ENCODE assay signal across 1 cellular context in the genomic region with DNA sequence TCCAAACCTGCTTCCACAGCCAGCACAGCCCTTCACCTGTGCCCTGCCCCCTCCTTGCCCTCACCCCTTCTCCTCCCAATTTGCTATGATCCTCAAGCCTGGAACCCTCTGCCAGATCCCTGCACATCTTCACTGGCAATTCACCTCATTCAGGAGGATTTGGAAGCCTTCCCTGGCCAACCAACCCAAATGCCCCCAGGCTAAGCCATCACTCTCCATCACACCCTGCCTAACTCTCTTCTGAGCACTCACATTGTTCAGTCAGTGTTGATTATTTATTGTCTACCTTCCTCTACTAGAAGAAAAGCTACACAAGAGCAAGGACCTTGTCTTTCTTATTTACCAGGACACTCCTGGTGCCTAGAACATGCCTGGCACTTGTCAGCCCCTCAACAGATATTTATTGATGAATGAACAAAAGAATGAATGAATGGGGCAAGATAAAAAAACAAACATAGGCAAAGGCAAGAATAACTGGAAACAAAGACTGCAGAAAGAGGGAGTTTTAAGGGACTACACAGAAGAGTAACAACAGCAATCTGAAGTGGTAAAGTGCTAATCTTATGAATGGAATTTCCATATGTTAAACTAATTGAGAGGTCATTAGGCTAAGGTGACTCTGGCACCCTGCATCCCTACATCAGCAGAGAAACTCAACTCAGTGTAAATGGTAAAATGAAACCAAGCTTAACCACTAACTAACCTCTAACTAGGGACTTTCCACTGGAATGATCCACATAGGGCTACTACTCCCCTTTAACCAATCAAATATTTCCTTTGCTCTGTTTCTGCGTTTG.
A peak's percentile ranks its signal among the peaks of the same experiment; 100 is the strongest.
TF ChIP-seq lines count a peak whose summit lies in the region.

No MANE protein-coding gene starts in this region.

TF ChIP-seq in GM12878, 131 proteins besides CTCF, POLR2A, EP300 and RAD21 (continued from another document and continues in another):
- TF ChIP-seq TBL1XR1 (IDR thresholded peaks at IDR 0.05; ENCODE audit: low read depth, low read length) = no peak
- no peak for TF ChIP-seq NFXL1 (IDR thresholded peaks at IDR 0.05; ENCODE audit: borderline replicate concordance)
- no peak for TF ChIP-seq LARP7 (IDR thresholded peaks at IDR 0.05)
- no peak for TF ChIP-seq FOXM1 (IDR thresholded peaks at IDR 0.05; ENCODE audit: low read depth, low read length)
- TF ChIP-seq, protein P1, sequence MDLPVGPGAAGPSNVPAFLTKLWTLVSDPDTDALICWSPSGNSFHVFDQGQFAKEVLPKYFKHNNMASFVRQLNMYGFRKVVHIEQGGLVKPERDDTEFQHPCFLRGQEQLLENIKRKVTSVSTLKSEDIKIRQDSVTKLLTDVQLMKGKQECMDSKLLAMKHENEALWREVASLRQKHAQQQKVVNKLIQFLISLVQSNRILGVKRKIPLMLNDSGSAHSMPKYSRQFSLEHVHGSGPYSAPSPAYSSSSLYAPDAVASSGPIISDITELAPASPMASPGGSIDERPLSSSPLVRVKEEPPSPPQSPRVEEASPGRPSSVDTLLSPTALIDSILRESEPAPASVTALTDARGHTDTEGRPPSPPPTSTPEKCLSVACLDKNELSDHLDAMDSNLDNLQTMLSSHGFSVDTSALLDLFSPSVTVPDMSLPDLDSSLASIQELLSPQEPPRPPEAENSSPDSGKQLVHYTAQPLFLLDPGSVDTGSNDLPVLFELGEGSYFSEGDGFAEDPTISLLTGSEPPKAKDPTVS (IDR thresholded peaks at IDR 0.05; ENCODE audit: low read depth, low read length) = no peak
- no peak for TF ChIP-seq KDM1A (IDR thresholded peaks at IDR 0.05; ENCODE audit: borderline replicate concordance)
- no peak for TF ChIP-seq SMAD5 (IDR thresholded peaks at IDR 0.05; ENCODE audit: low read depth)
- TF ChIP-seq RFX5 (IDR thresholded peaks at IDR 0.05; ENCODE audit: low read depth, low read length) = no peak
- no peak for TF ChIP-seq SMARCA5 (IDR thresholded peaks at IDR 0.05)
- TF ChIP-seq EZH2 (IDR thresholded peaks at IDR 0.05; ENCODE audit: borderline replicate concordance, control insufficient read depth, low read depth, low read length) = no peak
- peak; percentile 58; the same call in 1 of the 2 replicates for TF ChIP-seq ATF7 (IDR thresholded peaks at IDR 0.05; ENCODE audit: low read depth)
- TF ChIP-seq FOS (IDR thresholded peaks at IDR 0.05; ENCODE audit: borderline replicate concordance, extremely low read depth, insufficient read length) = no peak
- no peak for TF ChIP-seq HCFC1 (IDR thresholded peaks at IDR 0.05; ENCODE audit: low read length)
- peak; percentile 98 for TF ChIP-seq MTA2 (IDR thresholded peaks at IDR 0.05; ENCODE audit: low read depth)
- no peak for TF ChIP-seq RAD51 (IDR thresholded peaks at IDR 0.05)
- no peak for TF ChIP-seq JUND (IDR thresholded peaks at IDR 0.05; ENCODE audit: low read depth, low read length)
- peak; percentile 7; the same call in 1 of the 3 replicates for TF ChIP-seq POU2F2 (IDR thresholded peaks at IDR 0.05; ENCODE audit: borderline replicate concordance, low read depth, low read length)
- TF ChIP-seq, protein P2, sequence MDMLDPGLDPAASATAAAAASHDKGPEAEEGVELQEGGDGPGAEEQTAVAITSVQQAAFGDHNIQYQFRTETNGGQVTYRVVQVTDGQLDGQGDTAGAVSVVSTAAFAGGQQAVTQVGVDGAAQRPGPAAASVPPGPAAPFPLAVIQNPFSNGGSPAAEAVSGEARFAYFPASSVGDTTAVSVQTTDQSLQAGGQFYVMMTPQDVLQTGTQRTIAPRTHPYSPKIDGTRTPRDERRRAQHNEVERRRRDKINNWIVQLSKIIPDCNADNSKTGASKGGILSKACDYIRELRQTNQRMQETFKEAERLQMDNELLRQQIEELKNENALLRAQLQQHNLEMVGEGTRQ (IDR thresholded peaks at IDR 0.05; ENCODE audit: borderline replicate concordance, low read depth, low read length) = no peak
- TF ChIP-seq STAT3 (IDR thresholded peaks at IDR 0.05; ENCODE audit: low read depth, low read length) = peak; percentile 72; the same call in 1 of the 2 replicates
- TF ChIP-seq, protein P3, sequence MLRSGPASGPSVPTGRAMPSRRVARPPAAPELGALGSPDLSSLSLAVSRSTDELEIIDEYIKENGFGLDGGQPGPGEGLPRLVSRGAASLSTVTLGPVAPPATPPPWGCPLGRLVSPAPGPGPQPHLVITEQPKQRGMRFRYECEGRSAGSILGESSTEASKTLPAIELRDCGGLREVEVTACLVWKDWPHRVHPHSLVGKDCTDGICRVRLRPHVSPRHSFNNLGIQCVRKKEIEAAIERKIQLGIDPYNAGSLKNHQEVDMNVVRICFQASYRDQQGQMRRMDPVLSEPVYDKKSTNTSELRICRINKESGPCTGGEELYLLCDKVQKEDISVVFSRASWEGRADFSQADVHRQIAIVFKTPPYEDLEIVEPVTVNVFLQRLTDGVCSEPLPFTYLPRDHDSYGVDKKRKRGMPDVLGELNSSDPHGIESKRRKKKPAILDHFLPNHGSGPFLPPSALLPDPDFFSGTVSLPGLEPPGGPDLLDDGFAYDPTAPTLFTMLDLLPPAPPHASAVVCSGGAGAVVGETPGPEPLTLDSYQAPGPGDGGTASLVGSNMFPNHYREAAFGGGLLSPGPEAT (IDR thresholded peaks at IDR 0.05; ENCODE audit: low read depth) = peak; percentile 95
- TF ChIP-seq RUNX3 (IDR thresholded peaks at IDR 0.05; ENCODE audit: low read length) = peak; percentile 69
- TF ChIP-seq FOXK2 (IDR thresholded peaks at IDR 0.05) = no peak
- TF ChIP-seq, protein P4, sequence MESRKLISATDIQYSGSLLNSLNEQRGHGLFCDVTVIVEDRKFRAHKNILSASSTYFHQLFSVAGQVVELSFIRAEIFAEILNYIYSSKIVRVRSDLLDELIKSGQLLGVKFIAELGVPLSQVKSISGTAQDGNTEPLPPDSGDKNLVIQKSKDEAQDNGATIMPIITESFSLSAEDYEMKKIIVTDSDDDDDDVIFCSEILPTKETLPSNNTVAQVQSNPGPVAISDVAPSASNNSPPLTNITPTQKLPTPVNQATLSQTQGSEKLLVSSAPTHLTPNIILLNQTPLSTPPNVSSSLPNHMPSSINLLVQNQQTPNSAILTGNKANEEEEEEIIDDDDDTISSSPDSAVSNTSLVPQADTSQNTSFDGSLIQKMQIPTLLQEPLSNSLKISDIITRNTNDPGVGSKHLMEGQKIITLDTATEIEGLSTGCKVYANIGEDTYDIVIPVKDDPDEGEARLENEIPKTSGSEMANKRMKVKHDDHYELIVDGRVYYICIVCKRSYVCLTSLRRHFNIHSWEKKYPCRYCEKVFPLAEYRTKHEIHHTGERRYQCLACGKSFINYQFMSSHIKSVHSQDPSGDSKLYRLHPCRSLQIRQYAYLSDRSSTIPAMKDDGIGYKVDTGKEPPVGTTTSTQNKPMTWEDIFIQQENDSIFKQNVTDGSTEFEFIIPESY (IDR thresholded peaks at IDR 0.05) = no peak
- TF ChIP-seq, protein P5, sequence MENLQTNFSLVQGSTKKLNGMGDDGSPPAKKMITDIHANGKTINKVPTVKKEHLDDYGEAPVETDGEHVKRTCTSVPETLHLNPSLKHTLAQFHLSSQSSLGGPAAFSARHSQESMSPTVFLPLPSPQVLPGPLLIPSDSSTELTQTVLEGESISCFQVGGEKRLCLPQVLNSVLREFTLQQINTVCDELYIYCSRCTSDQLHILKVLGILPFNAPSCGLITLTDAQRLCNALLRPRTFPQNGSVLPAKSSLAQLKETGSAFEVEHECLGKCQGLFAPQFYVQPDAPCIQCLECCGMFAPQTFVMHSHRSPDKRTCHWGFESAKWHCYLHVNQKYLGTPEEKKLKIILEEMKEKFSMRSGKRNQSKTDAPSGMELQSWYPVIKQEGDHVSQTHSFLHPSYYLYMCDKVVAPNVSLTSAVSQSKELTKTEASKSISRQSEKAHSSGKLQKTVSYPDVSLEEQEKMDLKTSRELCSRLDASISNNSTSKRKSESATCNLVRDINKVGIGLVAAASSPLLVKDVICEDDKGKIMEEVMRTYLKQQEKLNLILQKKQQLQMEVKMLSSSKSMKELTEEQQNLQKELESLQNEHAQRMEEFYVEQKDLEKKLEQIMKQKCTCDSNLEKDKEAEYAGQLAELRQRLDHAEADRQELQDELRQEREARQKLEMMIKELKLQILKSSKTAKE (IDR thresholded peaks at IDR 0.05; ENCODE audit: low read depth, poor library complexity, severe bottlenecking) = no peak
- no peak for TF ChIP-seq SRF (IDR thresholded peaks at IDR 0.05; ENCODE audit: low read depth in 2 of 2, low read length in 2 of 2)
- no peak for TF ChIP-seq ZNF207 (IDR thresholded peaks at IDR 0.05; ENCODE audit: borderline replicate concordance)
- TF ChIP-seq BHLHE40 (IDR thresholded peaks at IDR 0.05; ENCODE audit: borderline replicate concordance in 1 of 2, low read depth in 2 of 2, low read length in 1 of 2) = peak in 1 of 2 experiments; percentile 18; a peak in 1 of 4 replicates
- TF ChIP-seq, protein P6, sequence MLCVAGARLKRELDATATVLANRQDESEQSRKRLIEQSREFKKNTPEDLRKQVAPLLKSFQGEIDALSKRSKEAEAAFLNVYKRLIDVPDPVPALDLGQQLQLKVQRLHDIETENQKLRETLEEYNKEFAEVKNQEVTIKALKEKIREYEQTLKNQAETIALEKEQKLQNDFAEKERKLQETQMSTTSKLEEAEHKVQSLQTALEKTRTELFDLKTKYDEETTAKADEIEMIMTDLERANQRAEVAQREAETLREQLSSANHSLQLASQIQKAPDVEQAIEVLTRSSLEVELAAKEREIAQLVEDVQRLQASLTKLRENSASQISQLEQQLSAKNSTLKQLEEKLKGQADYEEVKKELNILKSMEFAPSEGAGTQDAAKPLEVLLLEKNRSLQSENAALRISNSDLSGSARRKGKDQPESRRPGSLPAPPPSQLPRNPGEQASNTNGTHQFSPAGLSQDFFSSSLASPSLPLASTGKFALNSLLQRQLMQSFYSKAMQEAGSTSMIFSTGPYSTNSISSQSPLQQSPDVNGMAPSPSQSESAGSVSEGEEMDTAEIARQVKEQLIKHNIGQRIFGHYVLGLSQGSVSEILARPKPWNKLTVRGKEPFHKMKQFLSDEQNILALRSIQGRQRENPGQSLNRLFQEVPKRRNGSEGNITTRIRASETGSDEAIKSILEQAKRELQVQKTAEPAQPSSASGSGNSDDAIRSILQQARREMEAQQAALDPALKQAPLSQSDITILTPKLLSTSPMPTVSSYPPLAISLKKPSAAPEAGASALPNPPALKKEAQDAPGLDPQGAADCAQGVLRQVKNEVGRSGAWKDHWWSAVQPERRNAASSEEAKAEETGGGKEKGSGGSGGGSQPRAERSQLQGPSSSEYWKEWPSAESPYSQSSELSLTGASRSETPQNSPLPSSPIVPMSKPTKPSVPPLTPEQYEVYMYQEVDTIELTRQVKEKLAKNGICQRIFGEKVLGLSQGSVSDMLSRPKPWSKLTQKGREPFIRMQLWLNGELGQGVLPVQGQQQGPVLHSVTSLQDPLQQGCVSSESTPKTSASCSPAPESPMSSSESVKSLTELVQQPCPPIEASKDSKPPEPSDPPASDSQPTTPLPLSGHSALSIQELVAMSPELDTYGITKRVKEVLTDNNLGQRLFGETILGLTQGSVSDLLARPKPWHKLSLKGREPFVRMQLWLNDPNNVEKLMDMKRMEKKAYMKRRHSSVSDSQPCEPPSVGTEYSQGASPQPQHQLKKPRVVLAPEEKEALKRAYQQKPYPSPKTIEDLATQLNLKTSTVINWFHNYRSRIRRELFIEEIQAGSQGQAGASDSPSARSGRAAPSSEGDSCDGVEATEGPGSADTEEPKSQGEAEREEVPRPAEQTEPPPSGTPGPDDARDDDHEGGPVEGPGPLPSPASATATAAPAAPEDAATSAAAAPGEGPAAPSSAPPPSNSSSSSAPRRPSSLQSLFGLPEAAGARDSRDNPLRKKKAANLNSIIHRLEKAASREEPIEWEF (IDR thresholded peaks at IDR 0.05; ENCODE audit: insufficient replicate concordance, low read depth, low read length) = no peak
- TF ChIP-seq ZNF622 (IDR thresholded peaks at IDR 0.05) = no peak
- TF ChIP-seq, protein P7, sequence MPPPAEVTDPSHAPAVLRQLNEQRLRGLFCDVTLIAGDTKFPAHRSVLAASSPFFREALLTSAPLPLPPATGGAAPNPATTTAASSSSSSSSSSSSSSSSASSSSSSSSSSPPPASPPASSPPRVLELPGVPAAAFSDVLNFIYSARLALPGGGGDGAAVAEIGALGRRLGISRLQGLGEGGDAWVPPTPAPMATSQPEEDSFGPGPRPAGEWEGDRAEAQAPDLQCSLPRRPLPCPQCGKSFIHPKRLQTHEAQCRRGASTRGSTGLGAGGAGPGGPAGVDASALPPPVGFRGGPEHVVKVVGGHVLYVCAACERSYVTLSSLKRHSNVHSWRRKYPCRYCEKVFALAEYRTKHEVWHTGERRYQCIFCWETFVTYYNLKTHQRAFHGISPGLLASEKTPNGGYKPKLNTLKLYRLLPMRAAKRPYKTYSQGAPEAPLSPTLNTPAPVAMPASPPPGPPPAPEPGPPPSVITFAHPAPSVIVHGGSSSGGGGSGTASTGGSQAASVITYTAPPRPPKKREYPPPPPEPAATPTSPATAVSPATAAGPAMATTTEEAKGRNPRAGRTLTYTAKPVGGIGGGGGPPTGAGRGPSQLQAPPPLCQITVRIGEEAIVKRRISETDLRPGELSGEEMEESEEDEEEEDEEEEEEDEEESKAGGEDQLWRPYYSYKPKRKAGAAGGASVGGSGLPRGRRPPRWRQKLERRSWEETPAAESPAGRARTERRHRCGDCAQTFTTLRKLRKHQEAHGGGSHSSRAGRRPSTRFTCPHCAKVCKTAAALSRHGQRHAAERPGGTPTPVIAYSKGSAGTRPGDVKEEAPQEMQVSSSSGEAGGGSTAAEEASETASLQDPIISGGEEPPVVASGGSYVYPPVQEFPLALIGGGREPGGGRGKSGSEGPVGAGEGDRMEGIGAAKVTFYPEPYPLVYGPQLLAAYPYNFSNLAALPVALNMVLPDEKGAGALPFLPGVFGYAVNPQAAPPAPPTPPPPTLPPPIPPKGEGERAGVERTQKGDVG (CRISPR knock-in tag; IDR thresholded peaks at IDR 0.05) = no peak
- TF ChIP-seq NR2F1 (conservative IDR thresholded peaks at IDR 0.05) = peak; percentile 95
- TF ChIP-seq TARDBP (IDR thresholded peaks at IDR 0.05; ENCODE audit: borderline replicate concordance) = no peak
- TF ChIP-seq ZNF24 (IDR thresholded peaks at IDR 0.05) = 0 out of 2 replicates have a peak, but pooled peaks have one; percentile 70
- TF ChIP-seq, protein P8, sequence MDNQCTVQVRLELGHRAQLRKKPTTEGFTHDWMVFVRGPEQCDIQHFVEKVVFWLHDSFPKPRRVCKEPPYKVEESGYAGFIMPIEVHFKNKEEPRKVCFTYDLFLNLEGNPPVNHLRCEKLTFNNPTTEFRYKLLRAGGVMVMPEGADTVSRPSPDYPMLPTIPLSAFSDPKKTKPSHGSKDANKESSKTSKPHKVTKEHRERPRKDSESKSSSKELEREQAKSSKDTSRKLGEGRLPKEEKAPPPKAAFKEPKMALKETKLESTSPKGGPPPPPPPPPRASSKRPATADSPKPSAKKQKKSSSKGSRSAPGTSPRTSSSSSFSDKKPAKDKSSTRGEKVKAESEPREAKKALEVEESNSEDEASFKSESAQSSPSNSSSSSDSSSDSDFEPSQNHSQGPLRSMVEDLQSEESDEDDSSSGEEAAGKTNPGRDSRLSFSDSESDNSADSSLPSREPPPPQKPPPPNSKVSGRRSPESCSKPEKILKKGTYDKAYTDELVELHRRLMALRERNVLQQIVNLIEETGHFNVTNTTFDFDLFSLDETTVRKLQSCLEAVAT (IDR thresholded peaks at IDR 0.05) = peak; percentile 65; the same call in 1 of the 2 replicates
- TF ChIP-seq DPF2 (IDR thresholded peaks at IDR 0.05) = no peak; the same call in 1 of the 2 replicates
- TF ChIP-seq SREBF2 (IDR thresholded peaks at IDR 0.05; ENCODE audit: low read length) = no peak
- TF ChIP-seq STAT1 (conservative IDR thresholded peaks at IDR 0.05) = no peak
- no peak for TF ChIP-seq ZNF217 (IDR thresholded peaks at IDR 0.05)
- TF ChIP-seq BRCA1 (IDR thresholded peaks at IDR 0.05; ENCODE audit: low read depth, low read length) = no peak
- no peak for TF ChIP-seq SUPT20H (IDR thresholded peaks at IDR 0.05; ENCODE audit: borderline replicate concordance, control insufficient read depth, low read depth, low read length)
